17 cellular contexts compared by ENCODE assay signal in genomic region chr7:115941703-115942268, GRCh38.
DNase-seq lines count a peak whose midpoint lies in the region; ATAC-seq, FAIRE-seq and TF ChIP-seq lines count a peak whose summit lies in the region.
"Had no signal": no experiment of that assay in that cellular context is flagged by ENCODE, and none has a peak within 500 bp of the region (broad histone marks: within the 10 kb centered on the region; RNA-seq: fewer than 3 reads in every experiment).

No MANE protein-coding gene starts in this region.

- no peak for FAIRE-seq in urothelium cell line (lab: Jason Lieb, UNC)

- no peak for TF ChIP-seq POLR2A in adrenal gland (IDR thresholded peaks at IDR 0.05)

- H3K9me2 ChIP-seq in SK-N-SH: no peaks in the 10 kb centered on the region; the same call in 1 of the 2 replicates

- H3K27me3 ChIP-seq in SK-N-SH (ENCODE audit: insufficient read depth) (no peaks in the 10 kb centered on the region), foreskin keratinocyte (peaks cover 25% of the 10 kb centered on the region), adrenal gland (no peaks in the 10 kb centered on the region)
- H3K27me3 ChIP-seq: cardiac muscle cell, hepatocyte, left lung had no signal

- H3K4me3 ChIP-seq in SK-N-SH (ENCODE audit: low read depth in 2 of 2, low read length in 1 of 2) (no peak overlapping the region), adrenal gland (no peak overlapping the region)
- H3K4me3 ChIP-seq: cardiac muscle cell, hepatocyte, left lung, prostate gland, SK-N-MC had no signal

- CTCF ChIA-PET in SK-N-SH (lab: Yijun Ruan, JAX): no interaction called here

- TF ChIP-seq CTCF in SK-N-SH (IDR thresholded peaks at IDR 0.05) (no peak), foreskin keratinocyte (conservative IDR thresholded peaks at IDR 0.05) (no peak), adrenal gland (IDR thresholded peaks at IDR 0.05) (no peak)

- TF ChIP-seq RAD21 in SK-N-SH (IDR thresholded peaks at IDR 0.05; ENCODE audit: low read length): no peak

- H3K79me2 ChIP-seq in SK-N-SH (ENCODE audit: insufficient read depth): no peaks in the 10 kb centered on the region
- H3K79me2 ChIP-seq: hepatocyte had no signal

- H3K27ac ChIP-seq in SK-N-SH (ENCODE audit: low read depth in 2 of 2, low read length in 1 of 2) (no peak overlapping the region), foreskin keratinocyte (no peak overlapping the region), adrenal gland (no peak overlapping the region)
- H3K27ac ChIP-seq: 22Rv1, cardiac muscle cell, hepatocyte, left lung, prostate gland, SK-N-MC, VCaP had no signal

- H3K36me3 ChIP-seq in SK-N-SH (replicated peaks in 1 of 2; ENCODE audit: control insufficient read depth in 1 of 2, insufficient read depth in 2 of 2, low read length in 1 of 2): no peaks in the 10 kb centered on the region
- no peaks in the 10 kb centered on the region for H3K36me3 ChIP-seq in adrenal gland (replicated peaks in 1 of 2)
- H3K36me3 ChIP-seq: cardiac muscle cell, left lung, prostate gland had no signal

- H3K9me3 ChIP-seq in SK-N-SH: no peaks in the 10 kb centered on the region
- no peaks in the 10 kb centered on the region for H3K9me3 ChIP-seq in adrenal gland (replicated peaks in 1 of 3)
- H3K9me3 ChIP-seq: Caco-2, left lung, prostate gland had no signal

- DNase-seq in SK-N-SH: no peak
- peak; percentile 4 for DNase-seq in T1000 (lab: John Stamatoyannopoulos, UW)
- peak in 1 of 2 donors; percentile 20 for DNase-seq in foreskin keratinocyte
- peak; percentile 38 for DNase-seq in urothelium cell line (ENCODE audit: low spot score)
- no peak for DNase-seq in adrenal gland
- no peak for DNase-seq in T-helper 2 cell
- DNase-seq: Caco-2, left lung, MV-4-11 had no signal

- H3K4me1 ChIP-seq in SK-N-SH (ENCODE audit: control insufficient read depth in 1 of 2, insufficient read depth in 2 of 2, low read depth in 1 of 2, low read length in 1 of 2) (no peaks in the 10 kb centered on the region), foreskin keratinocyte (no peaks in the 10 kb centered on the region), adrenal gland (replicated peaks in 1 of 2) (no peaks in the 10 kb centered on the region)
- H3K4me1 ChIP-seq: Caco-2, left lung, prostate gland had no signal

- H3F3A ChIP-seq in SK-N-SH (replicated peaks; ENCODE audit: insufficient read depth): no peaks in the 10 kb centered on the region

- H2AFZ ChIP-seq in SK-N-SH (ENCODE audit: low read depth): no peak overlapping the region
- H2AFZ ChIP-seq: hepatocyte had no signal

- no peak for ATAC-seq in SK-N-SH treated with all-trans-retinoic acid at 6 μM for 48 hours
- peak; percentile 55 for ATAC-seq in foreskin keratinocyte
- no peak for ATAC-seq in GM19467 (IDR thresholded peaks at IDR 0.05; ENCODE audit: unreplicated experiment)
- ATAC-seq: left lung had no signal

- intact Hi-C loops in adrenal gland (cut with DNase I): no loop called here

- no peak overlapping the region for H3K9ac ChIP-seq in SK-N-SH

- no peak for TF ChIP-seq EP300 in SK-N-SH (IDR thresholded peaks at IDR 0.05; ENCODE audit: borderline replicate concordance in 1 of 2, low read depth in 1 of 2, low read length in 1 of 2)

- POLR2A ChIA-PET in SK-N-SH (lab: Yijun Ruan, JAX): no interaction called here

- no peaks in the 10 kb centered on the region for H4K20me1 ChIP-seq in SK-N-SH (ENCODE audit: insufficient read depth)

- WGBS in SK-N-SH (ENCODE audit: low lambda C conversion rate): 4% methylated on average over 5 of the region's 5 CpGs
- 44 to 45% (median 44%) methylated on average over 5 of the region's 5 CpGs for WGBS in adrenal gland, 4 donors

- H3K4me2 ChIP-seq in SK-N-SH: no peak overlapping the region
- H3K4me2 ChIP-seq: hepatocyte had no signal

TF ChIP-seq in SK-N-SH, 30 proteins besides CTCF, POLR2A, EP300 and RAD21:
- TF ChIP-seq MAX (IDR thresholded peaks at IDR 0.05; ENCODE audit: low read depth) (no peak), FOSL2 (IDR thresholded peaks at IDR 0.05; ENCODE audit: borderline replicate concordance, low read depth) (peak; percentile 25; the same call in 1 of the 2 replicates)

TF ChIP-seq in SK-N-SH treated with all-trans-retinoic acid at 6 μM for 48 hours, 23 proteins besides CTCF, POLR2A, EP300 and RAD21 (continues in another document):
- TF ChIP-seq ZFP3 (CRISPR knock-in tag; IDR thresholded peaks at IDR 0.05) (no peak), SNAI2 (CRISPR knock-in tag; IDR thresholded peaks at IDR 0.05) (no peak), ZNF70 (CRISPR knock-in tag; IDR thresholded peaks at IDR 0.05) (no peak), PPARA (CRISPR knock-in tag; IDR thresholded peaks at IDR 0.05; ENCODE audit: borderline replicate concordance) (no peak), CSDC2 (CRISPR knock-in tag; IDR thresholded peaks at IDR 0.05) (no peak), ISL1 (CRISPR knock-in tag; IDR thresholded peaks at IDR 0.05) (no peak), CSRNP3 (CRISPR knock-in tag; IDR thresholded peaks at IDR 0.05) (no peak), ZC3H10 (CRISPR knock-in tag; IDR thresholded peaks at IDR 0.05) (no peak), GLIS3 (CRISPR knock-in tag; IDR thresholded peaks at IDR 0.05) (no peak), CREB5 (CRISPR knock-in tag; IDR thresholded peaks at IDR 0.05; ENCODE audit: low read depth) (no peak), TCF4 (CRISPR knock-in tag; IDR thresholded peaks at IDR 0.05; ENCODE audit: borderline replicate concordance) (no peak), RARB (CRISPR knock-in tag; IDR thresholded peaks at IDR 0.05) (no peak), ESRRG (CRISPR knock-in tag; IDR thresholded peaks at IDR 0.05) (no peak), ARNTL (CRISPR knock-in tag; IDR thresholded peaks at IDR 0.05; ENCODE audit: borderline replicate concordance, low read depth) (no peak), POU6F1 (CRISPR knock-in tag; IDR thresholded peaks at IDR 0.05; ENCODE audit: borderline replicate concordance, low read depth) (no peak), OSR1 (CRISPR knock-in tag; IDR thresholded peaks at IDR 0.05) (no peak), TSHZ2 (CRISPR knock-in tag; IDR thresholded peaks at IDR 0.05) (no peak)

Comparison
In these comparisons a context has a peak if more than half of its experiments do, and no peak if none do; other contexts are left out.
1. DNase-seq: peak in T1000 (single experiment) and urothelium cell line (single experiment); none in SK-N-SH (single experiment), adrenal gland (0 of 7) and T-helper 2 cell (0 of 5).